ENCODE assay signal across 15 cellular contexts in genomic region chr4:140353836-140354235, GRCh38.
"Had no signal": no experiment of that assay in that cellular context is flagged by ENCODE, and none has a peak within 500 bp of the region (broad histone marks: within the 10 kb centered on the region; RNA-seq: fewer than 3 reads in every experiment).

No MANE protein-coding gene starts in this region.

- H3K27ac ChIP-seq: esophagus squamous epithelium, heart left ventricle, pancreas, stomach had no signal

- H3K9me3 Mint-ChIP-seq: activated naive CD4-positive, alpha-beta T cell treated with anti-CD3 and anti-CD28 coated beads, Interleukin-2, amount 50 U/mL, for 72 hours; activated T-helper 2 cell treated with anti-CD3 and anti-CD28 coated beads, Interferon-gamma antibody, Interleukin-2, Interleukin-4, amounts not matched to agents 10 μg/mL and 5 μg/mL and 100 μg/mL, durations not matched to agents 14 hours and 24 hours and 36 hours; memory B cell; T-helper 1 cell treated with Interleukin-12 subunit alpha and Interleukin-12 subunit beta and Interleukin-4 antibody, amounts not matched to agents 30 μg/mL and 1 μg/mL, for 36 hours had no signal

- DNase-seq: activated CD4-positive, CD25-positive, alpha-beta regulatory T cell; aorta; esophagus squamous epithelium; foreskin melanocyte; heart left ventricle; pancreas; retina; stimulated activated CD4-positive, alpha-beta T cell treated with anti-CD3 and anti-CD28 coated beads, Interleukin-15, amount 100 ng/mL, for 24 hours; stimulated activated CD4-positive, alpha-beta T cell treated with anti-CD3 and anti-CD28 coated beads, Interleukin-4, amount 100 ng/mL, for 24 hours; stomach had no signal

- H3K9me3 ChIP-seq: esophagus squamous epithelium, heart left ventricle, pancreas, stomach had no signal

- H3K36me3 Mint-ChIP-seq: activated naive CD4-positive, alpha-beta T cell treated with anti-CD3 and anti-CD28 coated beads, Interleukin-2, amount 50 U/mL, for 72 hours; memory B cell had no signal

- H3K4me3 Mint-ChIP-seq: memory B cell; T-helper 1 cell treated with Interleukin-12 subunit alpha and Interleukin-12 subunit beta and Interleukin-4 antibody, amounts not matched to agents 30 μg/mL and 1 μg/mL, for 36 hours had no signal

- H3K4me1 Mint-ChIP-seq: memory B cell had no signal

- ATAC-seq: activated naive CD4-positive, alpha-beta T cell treated with anti-CD3 and anti-CD28 coated beads, Interleukin-2, amount 50 U/mL, for 72 hours; heart left ventricle; left lobe of liver; pancreas had no signal

- H3K27me3 ChIP-seq: pancreas, stomach had no signal

- H3K27ac Mint-ChIP-seq: activated naive CD4-positive, alpha-beta T cell treated with anti-CD3 and anti-CD28 coated beads, Interleukin-2, amount 50 U/mL, for 72 hours; activated T-helper 2 cell treated with anti-CD3 and anti-CD28 coated beads, Interferon-gamma antibody, Interleukin-2, Interleukin-4, amounts not matched to agents 10 μg/mL and 5 μg/mL and 100 μg/mL, durations not matched to agents 14 hours and 24 hours and 36 hours; memory B cell; T-helper 1 cell treated with Interleukin-12 subunit alpha and Interleukin-12 subunit beta and Interleukin-4 antibody, amounts not matched to agents 30 μg/mL and 1 μg/mL, for 36 hours had no signal
